8 cellular contexts compared by ENCODE assay signal in genomic region chr22:31212783-31213626, GRCh38. TPM values are rescaled to one million over a fixed set of nuclear protein-coding genes. Genes with fewer than 3 reads are reported as not detected.
DNase-seq lines count a peak whose midpoint lies in the region; ATAC-seq and TF ChIP-seq lines count a peak whose summit lies in the region.

No MANE protein-coding gene starts in this region.

- no peak overlapping the region for H2AFZ ChIP-seq in OCI-LY1 (ENCODE audit: low read length)
- peak overlapping the region; percentile 78 for H2AFZ ChIP-seq in osteoblast (ENCODE audit: low read length)

- H3K27me3 ChIP-seq in OCI-LY1 (ENCODE audit: insufficient read depth, low read length), result no peaks in the 10 kb centered on the region
- no peaks in the 10 kb centered on the region for H3K27me3 ChIP-seq in effector memory CD4-positive, alpha-beta T cell (replicated peaks; ENCODE audit: control insufficient read depth, insufficient read depth, low read length, poor library complexity, severe bottlenecking)
- no peaks in the 10 kb centered on the region for H3K27me3 ChIP-seq in osteoblast (ENCODE audit: insufficient read depth, low read length)

- H3K4me1 ChIP-seq in OCI-LY1 (ENCODE audit: insufficient read depth, low read length, severe bottlenecking) (peaks cover 32% of the 10 kb centered on the region), osteoblast (ENCODE audit: insufficient read depth, low read length) (peaks cover 12% of the 10 kb centered on the region)
- H3K4me1 ChIP-seq in effector memory CD4-positive, alpha-beta T cell (ENCODE audit: control insufficient read depth, insufficient read depth, low read length, poor library complexity, severe bottlenecking), result peaks cover 38% of the 10 kb centered on the region

- peak overlapping the region; percentile 93 for H3K4me3 ChIP-seq in OCI-LY1 (ENCODE audit: low read depth, low read length, poor library complexity, severe bottlenecking)
- H3K4me3 ChIP-seq in effector memory CD4-positive, alpha-beta T cell (ENCODE audit: insufficient read depth, low read depth, low read length, poor library complexity, severe bottlenecking), result peak overlapping the region; percentile 94
- peak overlapping the region; percentile 94 for H3K4me3 ChIP-seq in osteoblast (ENCODE audit: insufficient read depth, low read length)

- ATAC-seq in GM19035 (IDR thresholded peaks at IDR 0.05; ENCODE audit: unreplicated experiment), result no peak

- DNase-seq in CMK (ENCODE audit: low read depth), result peak; percentile 30
- no peak for DNase-seq in effector memory CD4-positive, alpha-beta T cell
- no peak for DNase-seq in osteoblast (ENCODE audit: insufficient read length, low spot score, missing footprints)
- no peak for DNase-seq in NCI-H774 (lab: John Stamatoyannopoulos, UW)
- no peak for DNase-seq in epidermal melanocyte (ENCODE audit: insufficient read length, low spot score)
- no peak for DNase-seq in LoVo (ENCODE audit: low spot score)

- no peaks in the 10 kb centered on the region for H3K9me2 ChIP-seq in OCI-LY1 (ENCODE audit: low read depth, low read length)

- H4K20me1 ChIP-seq in OCI-LY1 (ENCODE audit: insufficient read depth, low read length) (no peaks in the 10 kb centered on the region), osteoblast (ENCODE audit: insufficient read depth, low read length) (no peaks in the 10 kb centered on the region)

- H3K4me2 ChIP-seq in OCI-LY1 (ENCODE audit: low read length) (peak overlapping the region; percentile 89), osteoblast (ENCODE audit: insufficient read depth, low read length) (peak overlapping the region; percentile 94)

- H3K79me2 ChIP-seq in OCI-LY1 (ENCODE audit: insufficient read depth, low read length) (peaks cover 4% of the 10 kb centered on the region; the same call in 1 of the 2 replicates), osteoblast (ENCODE audit: insufficient read depth, low read length) (peaks cover 10% of the 10 kb centered on the region)

- H3F3A ChIP-seq in OCI-LY1 (ENCODE audit: insufficient read depth, low read length), result no peaks in the 10 kb centered on the region

- TF ChIP-seq CTCF in OCI-LY1 (IDR thresholded peaks at IDR 0.05; ENCODE audit: low read length) (no peak), osteoblast (IDR thresholded peaks at IDR 0.05; ENCODE audit: extremely low read depth, low read depth, low read length) (no peak)

- peak overlapping the region; percentile 90 for H3K9ac ChIP-seq in OCI-LY1 (ENCODE audit: low read length)

- H3K9me3 ChIP-seq in OCI-LY1 (ENCODE audit: low read length) (no peaks in the 10 kb centered on the region), osteoblast (ENCODE audit: low read depth, low read length) (no peaks in the 10 kb centered on the region)
- H3K9me3 ChIP-seq in effector memory CD4-positive, alpha-beta T cell (ENCODE audit: control insufficient read depth, low read length), result no peaks in the 10 kb centered on the region

- H3K36me3 ChIP-seq in OCI-LY1 (ENCODE audit: insufficient read depth, low read length) (no peaks in the 10 kb centered on the region), osteoblast (ENCODE audit: insufficient read depth, low read length) (no peaks in the 10 kb centered on the region)
- no peaks in the 10 kb centered on the region for H3K36me3 ChIP-seq in effector memory CD4-positive, alpha-beta T cell (ENCODE audit: control insufficient read depth, insufficient read depth, low read length)

- peak overlapping the region; percentile 2 for H3K27ac ChIP-seq in OCI-LY1 (ENCODE audit: low read depth, low read length, poor library complexity, severe bottlenecking)
- peak overlapping the region; percentile 78 for H3K27ac ChIP-seq in effector memory CD4-positive, alpha-beta T cell (ENCODE audit: insufficient read depth, low read length, poor library complexity, severe bottlenecking)
- peak overlapping the region; percentile 58 for H3K27ac ChIP-seq in osteoblast (ENCODE audit: low read depth, low read length)

RNA-seq across cellular contexts. Expression of gene LIMK2, which starts 0.9 kb away (rescaled TPM):
- total RNA-seq in osteoblast, result 25.0 and 29.8 TPM in 2 replicates

RNA-seq across cellular contexts. Expression of gene RNF185, which starts 53.0 kb away (rescaled TPM):
- 48.0 and 51.8 TPM in 2 replicates for total RNA-seq in osteoblast

Comparison
In these comparisons a context has a peak if more than half of its experiments do, and no peak if none do; other contexts are left out.
1. H3K27ac ChIP-seq: peak in every context shown above with its lines; median percentile 78 in effector memory CD4-positive, alpha-beta T cell; 58 in osteoblast; 2 in OCI-LY1.